In genomic region chr19:47608074-47608907, GRCh38 we compare ENCODE assay signal across 8 cellular contexts. TPM values are rescaled to one million over a fixed set of nuclear protein-coding genes. Genes with fewer than 3 reads are reported as not detected.
A peak's percentile ranks its signal among the peaks of the same experiment; 100 is the strongest.
DNase-seq lines count a peak whose midpoint lies in the region; ATAC-seq and TF ChIP-seq lines count a peak whose summit lies in the region.

No MANE protein-coding gene starts in this region.

- peak overlapping the region; percentile 76 for H3K27ac ChIP-seq in OCI-LY7 (ENCODE audit: low read depth, low read length, poor library complexity, severe bottlenecking)

- peak overlapping the region; percentile 87 for H3K4me2 ChIP-seq in OCI-LY7 (ENCODE audit: low read length)

- H3K36me3 Mint-ChIP-seq in IgD-negative memory B cell = peaks cover 3% of the 10 kb centered on the region
- H3K36me3 Mint-ChIP-seq in activated T-cell treated with anti-CD3 and anti-CD28 coated beads, Interleukin-2, amount 50 U/mL, for 4 hours (ENCODE audit: insufficient read depth) = peaks cover 2% of the 10 kb centered on the region

- H3K9me2 ChIP-seq in OCI-LY7 (ENCODE audit: insufficient read depth, low read length) = no peaks in the 10 kb centered on the region

- no TSS peak for BruUV-seq in OCI-LY7 (replicated peaks; lab: Mats Ljungman, UMichigan)

- H3K4me3 ChIP-seq in OCI-LY7 (ENCODE audit: low read depth, low read length, poor library complexity, severe bottlenecking) = peak overlapping the region; percentile 93

- peak overlapping the region; percentile 85 to 96 (median 89) for H3K27ac Mint-ChIP-seq in IgD-negative memory B cell

- TF ChIP-seq CTCF in OCI-LY7 (conservative IDR thresholded peaks at IDR 0.05; ENCODE audit: low read length) = no peak; the same call in 1 of the 2 replicates

- peaks cover 5% of the 10 kb centered on the region; the same call in 1 of the 2 replicates for H3K36me3 ChIP-seq in OCI-LY7 (ENCODE audit: insufficient read depth, low read length)

- peaks cover 52% of the 10 kb centered on the region; the same call in 1 of the 2 replicates for H3K79me2 ChIP-seq in OCI-LY7 (ENCODE audit: insufficient read depth, low read depth, low read length)

- no peaks in the 10 kb centered on the region for H3K9me3 ChIP-seq in OCI-LY7 (ENCODE audit: low read length)

- H2AFZ ChIP-seq in OCI-LY7 (ENCODE audit: low read length) = peak overlapping the region; percentile 32; the same call in 1 of the 2 replicates

- POLR2A ChIA-PET in OCI-LY7 (lab: Charles Lee) = interaction anchor here (1.4 kb wide), 1 partner anchor 10 kb away, joined by 4 read pairs; no protein-coding TSS in a partner anchor

- peaks cover 0 to 4% (median 0%) of the 10 kb centered on the region in 3 donors for H3K9me3 Mint-ChIP-seq in IgD-negative memory B cell
- H3K9me3 Mint-ChIP-seq in activated T-cell treated with anti-CD3 and anti-CD28 coated beads, Interleukin-2, amount 50 U/mL, for 4 hours = no peaks in the 10 kb centered on the region

- CTCF ChIA-PET in OCI-LY7 (lab: Charles Lee; ENCODE audit: unreplicated experiment) = interaction anchor here (0.6 kb wide), 1 partner anchor 89 kb away, joined by 3 read pairs; no protein-coding TSS in a partner anchor

- peaks cover 4% of the 10 kb centered on the region for H3K27me3 Mint-ChIP-seq in IgD-negative memory B cell
- H3K27me3 Mint-ChIP-seq in activated T-cell treated with anti-CD3 and anti-CD28 coated beads, Interleukin-2, amount 50 U/mL, for 4 hours (ENCODE audit: low read depth) = no peaks in the 10 kb centered on the region

- peaks cover 12 to 21% (median 14%) of the 10 kb centered on the region in 3 donors for H3K4me1 Mint-ChIP-seq in IgD-negative memory B cell
- H3K4me1 Mint-ChIP-seq in activated T-cell treated with anti-CD3 and anti-CD28 coated beads, Interleukin-2, amount 50 U/mL, for 4 hours (ENCODE audit: low read depth) = peaks cover 30% of the 10 kb centered on the region

- no peaks in the 10 kb centered on the region for H4K20me1 ChIP-seq in OCI-LY7 (ENCODE audit: insufficient read depth, low read length)

- DNase-seq in DMS114 treated with DMSO at 0.1 percent for 48 hours (lab: John Stamatoyannopoulos, UW; ENCODE audit: unreplicated experiment) = peak; percentile 41
- peak; percentile 95 for DNase-seq in OCI-LY7 (ENCODE audit: low spot score)
- peak; percentile 95 for DNase-seq in activated T-cell treated with anti-CD3 and anti-CD28 coated beads, Interleukin-2, amount 50 U/mL, for 4 hours
- peak; percentile 96 for DNase-seq in myocyte (ENCODE audit: low read depth)
- DNase-seq in stimulated activated CD8-positive, alpha-beta memory T cell treated with anti-CD3 and anti-CD28 coated beads, Interleukin-7, amount 100 ng/mL, for 4 hours (ENCODE audit: low read depth in 2 of 2) = peak; percentile 87 to 91

- intact Hi-C loops in OCI-LY7 (cut with micrococcal nuclease; ENCODE audit: unreplicated experiment) = loop anchor here (2.0 to 10.0 kb wide), 2 partner anchors 93 to 123 kb away; partner anchors contain the start of genes KPTN and NAPA

- peak; percentile 68 for ATAC-seq in GM21526 (IDR thresholded peaks at IDR 0.05; ENCODE audit: low FRiP score, unreplicated experiment)
- peak; percentile 93 for ATAC-seq in activated T-cell treated with anti-CD3 and anti-CD28 coated beads, Interleukin-2, amount 50 U/mL, for 4 hours
- peak; percentile 92 for ATAC-seq in esophagus mucosa

- peaks cover 27% of the 10 kb centered on the region for H3K4me1 ChIP-seq in OCI-LY7 (ENCODE audit: insufficient read depth, low read length, poor library complexity, severe bottlenecking)

- H3K4me3 Mint-ChIP-seq in IgD-negative memory B cell = peak overlapping the region; percentile 84 to 96 (median 86)
- H3K4me3 Mint-ChIP-seq in activated T-cell treated with anti-CD3 and anti-CD28 coated beads, Interleukin-2, amount 50 U/mL, for 4 hours = peak overlapping the region; percentile 75

RNA-seq across cellular contexts. Expression of gene BICRA, which starts 0.6 kb away (rescaled TPM):
- 0.71 TPM for polyA plus RNA-seq in IgD-negative memory B cell
- total RNA-seq in OCI-LY7 (2014; rRNA removed; shearing (Covaris generic)) = 2.1 and 4.4 TPM in 2 replicates
- total RNA-seq in OCI-LY7 (2022) (16.0 and 16.5 TPM in 2 replicates), esophagus mucosa (7.9 TPM), myocyte (4.7 and 5.6 TPM in 2 replicates)
- total RNA-seq in activated T-cell treated with anti-CD3 and anti-CD28 coated beads, Interleukin-2, amount 50 U/mL, for 4 hours = 10 to 100 TPM; 11.8 to 16.3 (median 11.9) TPM
- polyA plus RNA-seq in myocyte (2012) = 6.1 TPM

RNA-seq across cellular contexts. Expression of gene ZNF541, which starts 35.3 kb away (rescaled TPM):
- not detected for polyA plus RNA-seq in IgD-negative memory B cell
- total RNA-seq in OCI-LY7 (2014; rRNA removed; shearing (Covaris generic)) = not detected in 2 replicates
- not detected in 2 replicates for total RNA-seq in OCI-LY7 (2022)
- under 1 TPM; 0.11 to 0.22 (median 0.13) TPM for total RNA-seq in activated T-cell treated with anti-CD3 and anti-CD28 coated beads, Interleukin-2, amount 50 U/mL, for 4 hours
- total RNA-seq in esophagus mucosa = 0.08 TPM
- 0.08 TPM in 1 of 2 replicates, not detected in the other for total RNA-seq in myocyte
- not detected for polyA plus RNA-seq in myocyte (2012)

Comparison
In these comparisons a context has a peak if more than half of its experiments do, and no peak if none do; other contexts are left out.
1. Peak in every context shown above with its lines: DNase-seq, ATAC-seq, H3K4me3 ChIP-seq and H3K27ac ChIP-seq.
2. DNase-seq: peak in every context shown above with its lines; median percentile 96 in myocyte; 95 in OCI-LY7; 95 in activated T-cell treated with anti-CD3 and anti-CD28 coated beads, Interleukin-2, amount 50 U/mL, for 4 hours; 89 in stimulated activated CD8-positive, alpha-beta memory T cell treated with anti-CD3 and anti-CD28 coated beads, Interleukin-7, amount 100 ng/mL, for 4 hours; 41 in DMS114 treated with DMSO at 0.1 percent for 48 hours.